In genomic region chr7:16774986-16775385, GRCh38 we compare ENCODE assay signal across 23 cellular contexts. TPM values are rescaled to one million over a fixed set of nuclear protein-coding genes. Genes with fewer than 3 reads are reported as not detected.
"Had no signal": no experiment of that assay in that cellular context is flagged by ENCODE, and none has a peak within 500 bp of the region (broad histone marks: within the 10 kb centered on the region; RNA-seq: fewer than 3 reads in every experiment).

No MANE protein-coding gene starts in this region.

- ATAC-seq: activated CD4-positive, CD25-positive, alpha-beta regulatory T cell treated with anti-CD3 and anti-CD28 coated beads, Interleukin-2, amount 50 U/mL, for 24 hours; activated CD8-positive, alpha-beta T cell treated with anti-CD3 and anti-CD28 coated beads for 36 hours; activated T-cell treated with anti-CD3 and anti-CD28 coated beads, Interleukin-2, amount 50 U/mL, for 72 hours had no signal

- H3K9me3 ChIP-seq: adrenal gland, Peyer's patch had no signal

- H3K4me1 ChIP-seq: adrenal gland, Peyer's patch had no signal

- DNase-seq: activated CD4-positive, alpha-beta T cell treated with anti-CD3 and anti-CD28 coated beads for 4 hours; activated CD8-positive, alpha-beta memory T cell treated with anti-CD3 and anti-CD28 coated beads, Interleukin-2, amount 50 U/mL, for 4 hours; activated CD8-positive, alpha-beta T cell treated with anti-CD3 and anti-CD28 coated beads for 36 hours; activated gamma-delta T cell treated with Interleukin-2 at 50 U/mL for 16 hours; activated naive CD4-positive, alpha-beta T cell treated with anti-CD3 and anti-CD28 coated beads, Interleukin-2, amount 10 ng/mL, durations not matched to agents 7 days and 5 days; activated naive CD8-positive, alpha-beta T cell treated with anti-CD3 and anti-CD28 coated beads, Interleukin-2, amount 10 ng/mL, durations not matched to agents 7 days and 5 days; activated T-cell treated with anti-CD3 and anti-CD28 coated beads, Interleukin-2, amount 50 U/mL, for 72 hours; adrenal gland; central memory CD4-positive, alpha-beta T cell; NCI-H1048; NCI-H146; NCI-H187 treated with DMSO at 0.1 percent for 48 hours; NCI-H2081 treated with DMSO at 0.1 percent for 48 hours; NCI-H446; NCI-H524; NCI-H748 treated with DMSO at 0.1 percent for 48 hours; Peyer's patch; SHP77 treated with DMSO at 0.1 percent for 48 hours had no signal

- H3K27ac ChIP-seq: adrenal gland, Peyer's patch had no signal

- H3K4me3 ChIP-seq: adrenal gland, Peyer's patch had no signal

- H3K36me3 ChIP-seq: adrenal gland, Peyer's patch had no signal

- H3K27me3 ChIP-seq: adrenal gland, Peyer's patch had no signal

RNA-seq across cellular contexts. Expression of gene AGR2, which starts 29.8 kb away (rescaled TPM):
- total RNA-seq: activated CD8-positive, alpha-beta T cell treated with anti-CD3 and anti-CD28 coated beads for 36 hours; activated naive CD8-positive, alpha-beta T cell treated with anti-CD3 and anti-CD28 coated beads, Interleukin-2, amount 10 ng/mL, durations not matched to agents 7 days and 5 days; activated T-cell treated with anti-CD3 and anti-CD28 coated beads, Interleukin-2, amount 50 U/mL, for 72 hours; activated T-helper 2 cell treated with anti-CD3 and anti-CD28 coated beads, Interferon-gamma antibody, Interleukin-2, Interleukin-4, amounts not matched to agents 10 μg/mL and 5 μg/mL and 100 μg/mL, durations not matched to agents 14 hours and 24 hours and 36 hours; chondrocyte; OCI-LY7; SK-MEL-5 had no signal
